In the genomic region with DNA sequence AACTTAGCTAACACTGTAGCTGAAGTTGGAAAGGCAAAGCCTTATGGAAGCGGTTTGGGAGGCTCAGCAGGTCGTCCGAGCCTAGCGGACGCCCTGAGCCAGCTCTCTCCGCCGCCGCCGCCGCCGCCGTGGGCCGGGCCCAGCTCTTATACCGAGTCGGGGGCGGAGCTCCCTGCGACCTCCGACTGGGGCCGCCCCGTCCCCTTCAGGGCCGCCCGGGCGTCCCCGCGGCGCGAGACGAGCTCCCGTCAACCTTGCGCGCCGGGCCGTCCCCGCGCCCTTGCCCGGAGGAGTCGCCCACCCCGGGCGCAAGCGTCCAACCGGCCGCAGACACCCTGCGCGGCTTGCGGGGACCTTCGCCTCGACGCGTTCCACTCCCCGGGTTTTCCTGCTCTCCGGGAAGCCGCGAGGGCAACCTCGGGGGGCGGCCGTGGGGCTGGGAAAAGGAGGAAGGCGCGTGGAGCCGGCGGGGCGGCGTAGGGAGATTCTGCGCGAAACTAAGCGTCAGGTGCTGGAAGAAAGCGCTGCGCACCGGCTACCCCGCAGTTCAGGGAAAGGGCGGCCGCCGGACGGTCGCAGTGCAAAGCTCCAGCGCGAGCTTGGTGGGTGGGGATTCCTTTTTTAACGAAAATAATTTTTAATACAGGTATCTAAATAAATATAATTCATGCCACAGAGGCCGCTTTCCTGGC, we compare ENCODE assay signal across 8 cellular contexts. TPM values are rescaled to one million over a fixed set of nuclear protein-coding genes. Genes with fewer than 3 reads are reported as not detected.
DNase-seq lines count a peak whose midpoint lies in the region; TF ChIP-seq lines count a peak whose summit lies in the region.

A gene with protein sequence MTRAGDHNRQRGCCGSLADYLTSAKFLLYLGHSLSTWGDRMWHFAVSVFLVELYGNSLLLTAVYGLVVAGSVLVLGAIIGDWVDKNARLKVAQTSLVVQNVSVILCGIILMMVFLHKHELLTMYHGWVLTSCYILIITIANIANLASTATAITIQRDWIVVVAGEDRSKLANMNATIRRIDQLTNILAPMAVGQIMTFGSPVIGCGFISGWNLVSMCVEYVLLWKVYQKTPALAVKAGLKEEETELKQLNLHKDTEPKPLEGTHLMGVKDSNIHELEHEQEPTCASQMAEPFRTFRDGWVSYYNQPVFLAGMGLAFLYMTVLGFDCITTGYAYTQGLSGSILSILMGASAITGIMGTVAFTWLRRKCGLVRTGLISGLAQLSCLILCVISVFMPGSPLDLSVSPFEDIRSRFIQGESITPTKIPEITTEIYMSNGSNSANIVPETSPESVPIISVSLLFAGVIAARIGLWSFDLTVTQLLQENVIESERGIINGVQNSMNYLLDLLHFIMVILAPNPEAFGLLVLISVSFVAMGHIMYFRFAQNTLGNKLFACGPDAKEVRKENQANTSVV (minus strand): TSS at position 125 of the 692 bp plus-strand sequence. CDS start 326 bp downstream, outside the sequence.

- no peaks in the 10 kb centered on the region for H3K4me1 ChIP-seq in GM23248 (ENCODE audit: insufficient read depth)

- no peak within 1 kb of the TSS for H3K9ac ChIP-seq in GM23248

- H3K27me3 ChIP-seq in GM23248 (replicated peaks; ENCODE audit: insufficient read depth): peaks cover 35% of the 10 kb centered on the region

- H3K79me2 ChIP-seq in GM23248 (ENCODE audit: insufficient read depth): no peaks in the 10 kb centered on the region

- peak within 1 kb of the TSS; percentile 87 for H2AFZ ChIP-seq in GM23248

- in situ Hi-C loops in Caki2 (cut with HindIII; ENCODE audit: low pct_unique_long_range_greater_than_20kb, low sequenced_read_pairs) (no loop called here), GM23248 (cut with MboI) (no loop called here)

- H3K4me2 ChIP-seq in GM23248 (ENCODE audit: unreplicated experiment): peak within 1 kb of the TSS; percentile 79

- no peaks in the 10 kb centered on the region for H3F3A ChIP-seq in GM23248 (ENCODE audit: insufficient read depth)

- TF ChIP-seq CTCF in WI38 (IDR thresholded peaks at IDR 0.05; ENCODE audit: low read depth, low read length) (no peak), cardiac fibroblast (IDR thresholded peaks at IDR 0.05; ENCODE audit: low read depth, low read length) (no peak)

- no peak within 1 kb of the TSS for H3K27ac ChIP-seq in GM23248
- peak within 1 kb of the TSS; percentile 57 to 90 (median 85) for H3K27ac ChIP-seq in skin epidermis

- peak within 1 kb of the TSS; percentile 68 for H3K4me3 ChIP-seq in GM23248
- peak within 1 kb of the TSS; percentile 61 for H3K4me3 ChIP-seq in WI38 (ENCODE audit: low read depth, low read length)
- H3K4me3 ChIP-seq in cardiac fibroblast (replicated peaks in 1 of 2; ENCODE audit: low read depth in 2 of 2, low read length in 2 of 2): peak within 1 kb of the TSS; percentile 47 to 55
- peak within 1 kb of the TSS; percentile 45 to 64 (median 55) for H3K4me3 ChIP-seq in skin epidermis

- H3K9me2 ChIP-seq in GM23248 (ENCODE audit: insufficient read depth): no peaks in the 10 kb centered on the region

- no peaks in the 10 kb centered on the region for H3K36me3 ChIP-seq in GM23248 (ENCODE audit: low read depth)

- no peaks in the 10 kb centered on the region for H3K9me3 ChIP-seq in GM23248 (ENCODE audit: low read depth)

- H4K20me1 ChIP-seq in GM23248 (ENCODE audit: insufficient read depth): no peaks in the 10 kb centered on the region

- DNase-seq in Caki2 (ENCODE audit: low read depth): peak; percentile 74
- peak; percentile 56 for DNase-seq in GM23248
- peak; percentile 73 for DNase-seq in NCI-H1092 (lab: John Stamatoyannopoulos, UW)
- peak; percentile 45 to 75 for DNase-seq in cardiac fibroblast (ENCODE audit: low read depth in 2 of 2)
- DNase-seq in iris pigment epithelial cell (ENCODE audit: low read depth): peak; percentile 48
- DNase-seq in NK-92 treated with Interleukin-12 subunit alpha and Interleukin-12 subunit beta, amount 100 ng/mL, for 24 hours (lab: John Stamatoyannopoulos, UW): no peak

- 2% methylated on average over 56 to 74 of the region's 78 CpGs for WGBS in GM23248 (ENCODE audit: low coverage in 1 of 2, low lambda C conversion rate in 2 of 2, missing lambda C conversion rate in 2 of 2), 2 experiments

RNA-seq across cellular contexts. Expression of the gene that starts here (rescaled TPM):
- 7.4 and 7.9 TPM in 2 replicates for total RNA-seq in Caki2 (2014; rRNA removed; shearing (Covaris generic); ENCODE audit: low replicate concordance)
- 0.25 TPM in 1 of 2 replicates, not detected in the other for total RNA-seq in GM23248 (2014; rRNA removed; shearing (Covaris generic))
- 0.15 and 0.28 TPM in 2 replicates for polyA plus RNA-seq in GM23248 (2016; fragmentation: Nextera tagmentation; extraction: Ambion mirVana)

Comparison
In these comparisons a context has a peak if more than half of its experiments do, and no peak if none do; other contexts are left out.
1. Peak in DNase-seq, H3K4me3 ChIP-seq and H3K4me2 ChIP-seq in GM23248; RNA of the gene not detected or under 1 TPM.